Comparison of ENCODE assay signal across 10 cellular contexts in genomic region chr3:129603561-129603942, GRCh38. TPM values are rescaled to one million over a fixed set of nuclear protein-coding genes. Genes with fewer than 3 reads are reported as not detected.
DNase-seq lines count a peak whose midpoint lies in the region; ATAC-seq, FAIRE-seq and TF ChIP-seq lines count a peak whose summit lies in the region.
"Had no signal": no experiment of that assay in that cellular context is flagged by ENCODE, and none has a peak within 500 bp of the region (broad histone marks: within the 10 kb centered on the region; RNA-seq: fewer than 3 reads in every experiment).

No MANE protein-coding gene starts in this region.

- peak; percentile 38 for DNase-seq in MV-4-11 (lab: John Stamatoyannopoulos, UW)
- no peak for DNase-seq in central memory CD8-positive, alpha-beta T cell (ENCODE audit: low spot score in 2 of 2)
- DNase-seq in lung (ENCODE audit: low spot score): no peak
- peak in 1 of 2 donors; percentile 77 for DNase-seq in tibial artery
- DNase-seq in mesenteric fat pad (ENCODE audit: low spot score): no peak
- DNase-seq in RCC 7860 (ENCODE audit: low spot score): no peak
- no peak for DNase-seq in GM20000 (ENCODE audit: low spot score)

- H3K4me1 Mint-ChIP-seq in central memory CD8-positive, alpha-beta T cell: peaks cover 65% of the 10 kb centered on the region

- peak overlapping the region; percentile 82 to 90 for H3K27ac ChIP-seq in lung (ENCODE audit: low read depth in 1 of 2, low read length in 1 of 2)
- H3K27ac ChIP-seq in tibial artery: peak overlapping the region; percentile 88 to 90
- H3K27ac ChIP-seq: KMS-11, neutrophil had no signal

- TF ChIP-seq CTCF in lung (IDR thresholded peaks at IDR 0.05; ENCODE audit: control extremely low read depth, extremely low read depth) (no peak), tibial artery (IDR thresholded peaks at IDR 0.05) (no peak), GM20000 (IDR thresholded peaks at IDR 0.05; ENCODE audit: extremely low read depth, missing control alignments) (no peak)

- H3K4me3 Mint-ChIP-seq in central memory CD8-positive, alpha-beta T cell: peak overlapping the region; percentile 92

- H3K36me3 ChIP-seq in lung (ENCODE audit: control insufficient read depth in 2 of 2, insufficient read depth in 2 of 2, low read length in 2 of 2): no peaks in the 10 kb centered on the region
- no peaks in the 10 kb centered on the region for H3K36me3 ChIP-seq in tibial artery
- H3K36me3 ChIP-seq: neutrophil had no signal

- H3K36me3 Mint-ChIP-seq in central memory CD8-positive, alpha-beta T cell (ENCODE audit: insufficient read depth): peaks cover 6% of the 10 kb centered on the region

- H3K9me3 Mint-ChIP-seq in central memory CD8-positive, alpha-beta T cell: no peaks in the 10 kb centered on the region
- H3K9me3 Mint-ChIP-seq: stimulated activated naive CD8-positive, alpha-beta T cell treated with anti-CD3 and anti-CD28 coated beads, Interleukin-15, Interleukin-2, amounts not matched to agents 100 ng/mL and 50 ng/mL, for 24 hours had no signal

- intact Hi-C loops in tibial artery (cut with DNase I; ENCODE audit: low total_unique reads): loop anchor here (5.0 kb wide), 1 partner anchor 46 kb away; no protein-coding TSS in a partner anchor

- H3K27me3 Mint-ChIP-seq in central memory CD8-positive, alpha-beta T cell: no peaks in the 10 kb centered on the region

- ATAC-seq in central memory CD8-positive, alpha-beta T cell (replicated peaks; ENCODE audit: extremely low read depth, poor library complexity, severe bottlenecking): no peak
- no peak for ATAC-seq in lung (ENCODE audit: insufficient read depth, low FRiP score)

- no peak overlapping the region for H3K27ac Mint-ChIP-seq in central memory CD8-positive, alpha-beta T cell (ENCODE audit: low read depth)
- H3K27ac Mint-ChIP-seq: stimulated activated naive CD8-positive, alpha-beta T cell treated with anti-CD3 and anti-CD28 coated beads, Interleukin-15, Interleukin-2, amounts not matched to agents 100 ng/mL and 50 ng/mL, for 24 hours had no signal

- H3K4me3 ChIP-seq in lung (peak overlapping the region; percentile 73), tibial artery (peak overlapping the region; percentile 58 to 84)

- WGBS in lung, 2 donors: 44 to 55% methylated on average over 7 of the region's 7 CpGs

- H3K9me3 ChIP-seq in lung (ENCODE audit: control insufficient read depth in 2 of 2, insufficient read depth in 1 of 2, low read length in 1 of 2) (no peaks in the 10 kb centered on the region), tibial artery (no peaks in the 10 kb centered on the region)
- H3K9me3 ChIP-seq: neutrophil had no signal

- peaks cover 0 to 32% of the 10 kb centered on the region in 2 donors for H3K4me1 ChIP-seq in lung (ENCODE audit: control insufficient read depth in 2 of 2, insufficient read depth in 2 of 2, low read length in 2 of 2)
- H3K4me1 ChIP-seq in tibial artery: peaks cover 5 to 82% (median 76%) of the 10 kb centered on the region in 4 donors

- no peak for FAIRE-seq in RCC 7860 (lab: Jason Lieb, UNC)

- H3K27me3 ChIP-seq in lung (ENCODE audit: control insufficient read depth, insufficient read depth) (no peaks in the 10 kb centered on the region), tibial artery (no peaks in the 10 kb centered on the region)

RNA-seq across cellular contexts. Expression of gene PLXND1, which starts 2.9 kb away (rescaled TPM):
- 100 to 1,000 TPM; 191 to 233 TPM for total RNA-seq in lung
- polyA plus RNA-seq in lung: 100 to 1,000 TPM; 128 to 168 TPM
- 265 TPM for total RNA-seq in mesenteric fat pad
